12 cellular contexts compared by ENCODE assay signal in genomic region chr16:84513111-84514065, GRCh38. TPM values are rescaled to one million over a fixed set of nuclear protein-coding genes. Genes with fewer than 3 reads are reported as not detected.
DNase-seq lines count a peak whose midpoint lies in the region; ATAC-seq and TF ChIP-seq lines count a peak whose summit lies in the region.
"Had no signal": no experiment of that assay in that cellular context is flagged by ENCODE, and none has a peak within 500 bp of the region (broad histone marks: within the 10 kb centered on the region; RNA-seq: fewer than 3 reads in every experiment).

No MANE protein-coding gene starts in this region.

- H3K4me1 ChIP-seq in effector memory CD4-positive, alpha-beta T cell (ENCODE audit: control insufficient read depth, insufficient read depth, low read length, poor library complexity, severe bottlenecking) = peaks cover 42% of the 10 kb centered on the region
- H3K4me1 ChIP-seq in spleen (peaks cover 9 to 67% (median 40%) of the 10 kb centered on the region in 6 donors), esophagus muscularis mucosa (peaks cover 0 to 10% (median 9%) of the 10 kb centered on the region in 4 donors)

- H3K79me2 ChIP-seq in SU-DHL-6 (ENCODE audit: insufficient read depth, low read length) = no peaks in the 10 kb centered on the region

- H3K27me3 ChIP-seq in SU-DHL-6 (ENCODE audit: low read length) (no peaks in the 10 kb centered on the region), spleen (replicated peaks in 1 of 7) (no peaks in the 10 kb centered on the region), esophagus muscularis mucosa (no peaks in the 10 kb centered on the region)
- H3K27me3 ChIP-seq in effector memory CD4-positive, alpha-beta T cell (replicated peaks; ENCODE audit: control insufficient read depth, insufficient read depth, low read length, poor library complexity, severe bottlenecking) = no peaks in the 10 kb centered on the region

- TF ChIP-seq EP300 in esophagus muscularis mucosa (IDR thresholded peaks at IDR 0.05) = no peak

- H2AFZ ChIP-seq in SU-DHL-6 (ENCODE audit: low read depth, low read length, severe bottlenecking) = no peak overlapping the region

- H3F3A ChIP-seq in SU-DHL-6 (ENCODE audit: insufficient read depth) = peaks cover 9% of the 10 kb centered on the region

- H3K9ac ChIP-seq in SU-DHL-6 (ENCODE audit: low read length) = 0 out of 2 replicates have a peak overlapping the region, but pooled peaks have one; percentile 57

- DNase-seq in activated CD8-positive, alpha-beta memory T cell treated with anti-CD3 and anti-CD28 coated beads, Interleukin-2, amount 10 ng/mL, durations not matched to agents 7 days and 5 days = no peak
- no peak for DNase-seq in activated CD8-positive, alpha-beta memory T cell treated with anti-CD3 and anti-CD28 coated beads for 24 hours
- DNase-seq in effector memory CD4-positive, alpha-beta T cell = no peak
- DNase-seq in spleen (no peak), MV-4-11 (lab: John Stamatoyannopoulos, UW) (no peak), esophagus muscularis mucosa (ENCODE audit: extremely low spot score) (no peak)
- DNase-seq: mesendoderm, NCI-H2029 treated with DMSO at 0.1 percent for 48 hours, SIG-M5 had no signal

- no peaks in the 10 kb centered on the region for H3K9me3 ChIP-seq in SU-DHL-6 (ENCODE audit: insufficient read depth, low read length)
- H3K9me3 ChIP-seq in effector memory CD4-positive, alpha-beta T cell (ENCODE audit: control insufficient read depth, low read length) = no peaks in the 10 kb centered on the region
- no peaks in the 10 kb centered on the region for H3K9me3 ChIP-seq in spleen
- no peaks in the 10 kb centered on the region for H3K9me3 ChIP-seq in esophagus muscularis mucosa

- H4K20me1 ChIP-seq in SU-DHL-6 (ENCODE audit: low read depth, low read length) = no peaks in the 10 kb centered on the region

- no peak for ATAC-seq in activated CD8-positive, alpha-beta memory T cell treated with anti-CD3 and anti-CD28 coated beads, Interleukin-2, amount 10 ng/mL, durations not matched to agents 7 days and 5 days
- no peak for ATAC-seq in HG03469 (IDR thresholded peaks at IDR 0.05; ENCODE audit: unreplicated experiment)

- H3K4me1 Mint-ChIP-seq in activated CD8-positive, alpha-beta memory T cell treated with anti-CD3 and anti-CD28 coated beads, Interleukin-2, amount 10 ng/mL, durations not matched to agents 7 days and 5 days = peaks cover 87% of the 10 kb centered on the region

- peak overlapping the region; percentile 93 for H3K27ac ChIP-seq in SU-DHL-6 (ENCODE audit: low read depth, low read length)
- H3K27ac ChIP-seq in effector memory CD4-positive, alpha-beta T cell (ENCODE audit: insufficient read depth, low read length, poor library complexity, severe bottlenecking) = peak overlapping the region; percentile 66
- H3K27ac ChIP-seq in spleen = peak overlapping the region in 7 of 8 donors; percentile 63 to 90 (median 82)
- H3K27ac ChIP-seq in esophagus muscularis mucosa (replicated peaks in 1 of 4) = no peak overlapping the region

- no peaks in the 10 kb centered on the region for H3K9me2 ChIP-seq in SU-DHL-6 (replicated peaks; ENCODE audit: insufficient read depth, low read length)

- H3K4me3 ChIP-seq in SU-DHL-6 (ENCODE audit: insufficient read depth, low read length, poor library complexity, severe bottlenecking) (no peak overlapping the region), spleen (no peak overlapping the region), esophagus muscularis mucosa (no peak overlapping the region)
- H3K4me3 ChIP-seq in effector memory CD4-positive, alpha-beta T cell (ENCODE audit: insufficient read depth, low read depth, low read length, poor library complexity, severe bottlenecking) = no peak overlapping the region

- peaks cover 50% of the 10 kb centered on the region for H3K36me3 Mint-ChIP-seq in activated CD8-positive, alpha-beta memory T cell treated with anti-CD3 and anti-CD28 coated beads, Interleukin-2, amount 10 ng/mL, durations not matched to agents 7 days and 5 days

- TF ChIP-seq POLR2A in spleen (IDR thresholded peaks at IDR 0.05) (no peak), esophagus muscularis mucosa (IDR thresholded peaks at IDR 0.05; ENCODE audit: low read depth) (no peak)

- H3K36me3 ChIP-seq in SU-DHL-6 (ENCODE audit: low read length) (no peaks in the 10 kb centered on the region), spleen (no peaks in the 10 kb centered on the region), esophagus muscularis mucosa (no peaks in the 10 kb centered on the region)
- no peaks in the 10 kb centered on the region for H3K36me3 ChIP-seq in effector memory CD4-positive, alpha-beta T cell (ENCODE audit: control insufficient read depth, insufficient read depth, low read length)

- intact Hi-C loops in spleen (cut with DNase I; ENCODE audit: low total_unique reads) (loop anchor here (5.0 kb wide), 2 partner anchors 109 to 214 kb away; no protein-coding TSS in a partner anchor), esophagus muscularis mucosa (cut with DNase I) (loop anchor here (5.0 kb wide), 1 partner anchor 214 kb away; no protein-coding TSS in a partner anchor)

- peak overlapping the region; percentile 100 for H3K27ac Mint-ChIP-seq in activated CD8-positive, alpha-beta memory T cell treated with anti-CD3 and anti-CD28 coated beads, Interleukin-2, amount 10 ng/mL, durations not matched to agents 7 days and 5 days
- H3K27ac Mint-ChIP-seq: dendritic cell treated with granulocyte-macrophage colony-stimulating factor and Interleukin-4, amounts not matched to agents 40 ng/mL and 50 ng/mL, for 4 days had no signal

- H3K4me3 Mint-ChIP-seq in activated CD8-positive, alpha-beta memory T cell treated with anti-CD3 and anti-CD28 coated beads, Interleukin-2, amount 10 ng/mL, durations not matched to agents 7 days and 5 days = peak overlapping the region; percentile 59
- H3K4me3 Mint-ChIP-seq: dendritic cell treated with granulocyte-macrophage colony-stimulating factor and Interleukin-4, amounts not matched to agents 40 ng/mL and 50 ng/mL, for 4 days had no signal

- no peaks in the 10 kb centered on the region for H3K9me3 Mint-ChIP-seq in activated CD8-positive, alpha-beta memory T cell treated with anti-CD3 and anti-CD28 coated beads, Interleukin-2, amount 10 ng/mL, durations not matched to agents 7 days and 5 days (ENCODE audit: low read depth)
- H3K9me3 Mint-ChIP-seq: dendritic cell treated with granulocyte-macrophage colony-stimulating factor and Interleukin-4, amounts not matched to agents 40 ng/mL and 50 ng/mL, for 4 days had no signal

- 83 to 91% (median 86%) methylated on average over 20 to 23 of the region's 23 CpGs for WGBS in spleen, 5 donors
- WGBS in esophagus muscularis mucosa = 89% methylated on average over 21 of the region's 23 CpGs

- CTCF ChIA-PET in activated CD8-positive, alpha-beta memory T cell treated with anti-CD3 and anti-CD28 coated beads, Interleukin-2, amount 10 ng/mL, durations not matched to agents 7 days and 5 days (lab: Charles Lee) = interaction anchor here (0.7 to 12.4 kb wide), 15 partner anchors 11 to 556 kb away, joined by 3 to 127 read pairs (median 4); no protein-coding TSS in a partner anchor

- no peak overlapping the region for H3K4me2 ChIP-seq in SU-DHL-6 (ENCODE audit: low read depth, low read length, poor library complexity, severe bottlenecking)

- H3K27me3 Mint-ChIP-seq in activated CD8-positive, alpha-beta memory T cell treated with anti-CD3 and anti-CD28 coated beads, Interleukin-2, amount 10 ng/mL, durations not matched to agents 7 days and 5 days = no peaks in the 10 kb centered on the region

- TF ChIP-seq CTCF in SU-DHL-6 (IDR thresholded peaks at IDR 0.05; ENCODE audit: insufficient read depth, low read length, poor library complexity, severe bottlenecking) (no peak), spleen (IDR thresholded peaks at IDR 0.05 in 8 of 11, conservative IDR thresholded peaks at IDR 0.05 in 3 of 11) (no peak), esophagus muscularis mucosa (IDR thresholded peaks at IDR 0.05) (no peak)

RNA-seq across cellular contexts. Expression of gene MEAK7, which starts 8.9 kb away (rescaled TPM):
- total RNA-seq in activated CD8-positive, alpha-beta memory T cell treated with anti-CD3 and anti-CD28 coated beads, Interleukin-2, amount 10 ng/mL, durations not matched to agents 7 days and 5 days = 10 to 100 TPM; 37.9 to 73.9 TPM
- total RNA-seq in spleen = 10 to 100 TPM in 5 of 7 donors, 1 to 10 TPM in 2; 9.4 to 14.9 (median 11.1) TPM
- 1 to 10 TPM; 1.5 to 2.7 (median 1.5) TPM for polyA plus RNA-seq in spleen
- total RNA-seq in esophagus muscularis mucosa = 10 to 100 TPM in 2 of 4 donors, 1 to 10 TPM in 2; 8.3 to 13.0 (median 9.6) TPM

Comparison
In these comparisons a context has a peak if more than half of its experiments do, and no peak if none do; other contexts are left out.
1. H3K27ac ChIP-seq: peak in SU-DHL-6 (single experiment), effector memory CD4-positive, alpha-beta T cell (single experiment) and spleen (7 of 8); none in esophagus muscularis mucosa (0 of 4).